Comparison of ENCODE assay signal across 8 cellular contexts in the genomic region with DNA sequence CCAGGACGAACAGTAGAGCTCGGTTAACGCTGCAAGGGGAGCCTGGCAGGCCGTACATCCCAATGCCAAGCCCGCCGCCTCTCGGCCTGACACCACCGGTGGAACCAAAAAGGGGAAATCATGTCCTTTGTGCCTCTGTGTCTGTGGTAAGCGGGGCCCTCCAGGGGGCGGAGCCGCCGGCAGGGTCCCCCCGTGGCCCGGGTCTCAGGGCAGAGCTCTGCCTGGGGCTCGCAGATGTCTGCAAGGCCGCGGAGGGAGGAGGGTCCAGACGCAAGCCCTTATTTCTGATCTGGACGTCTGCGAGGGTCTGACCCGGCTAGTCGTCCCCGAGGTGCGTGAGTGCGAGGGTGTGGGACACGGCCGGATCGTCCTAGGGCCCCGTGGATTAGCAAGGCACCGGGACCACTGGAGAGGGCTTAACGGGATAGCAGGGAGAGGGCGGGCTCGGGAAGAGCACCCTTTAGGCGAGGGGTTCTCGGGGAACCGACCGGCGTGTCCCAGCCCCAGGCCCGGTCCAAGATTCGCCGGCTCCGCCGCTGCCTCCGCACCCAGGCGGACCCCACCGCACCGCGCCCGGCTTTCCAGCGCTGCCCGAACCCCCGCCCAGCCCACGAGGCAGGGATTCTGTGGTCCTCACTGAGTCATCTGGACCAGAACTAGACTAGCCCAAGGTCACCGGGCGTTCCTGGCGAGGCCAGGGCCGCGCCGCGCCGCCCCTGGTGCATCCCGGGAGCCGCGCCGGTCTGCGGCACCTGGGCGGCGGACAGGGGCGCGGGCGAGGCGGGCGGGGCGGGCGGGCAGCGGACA. TPM values are rescaled to one million over a fixed set of nuclear protein-coding genes. Genes with fewer than 3 reads are reported as not detected.
A peak's percentile ranks its signal among the peaks of the same experiment; 100 is the strongest.
DNase-seq lines count a peak whose midpoint lies in the region; ATAC-seq, FAIRE-seq and TF ChIP-seq lines count a peak whose summit lies in the region.

No MANE protein-coding gene starts in this region.

- H3K4me3 ChIP-seq in IMR-90 (ENCODE audit: insufficient read depth, low read depth, low read length) = peak overlapping the region; percentile 65
- peak overlapping the region; percentile 69 for H3K4me3 ChIP-seq in WI38 (ENCODE audit: low read depth, low read length)
- peak overlapping the region; percentile 69 to 72 for H3K4me3 ChIP-seq in cardiac fibroblast (replicated peaks in 1 of 2; ENCODE audit: low read depth in 2 of 2, low read length in 2 of 2)

- peaks cover 29% of the 10 kb centered on the region for H4K20me1 ChIP-seq in IMR-90 (ENCODE audit: insufficient read depth, low read length)

- ATAC-seq in IMR-90 (ENCODE audit: low read depth) (peak; percentile 43), HG02763 (IDR thresholded peaks at IDR 0.05; ENCODE audit: unreplicated experiment) (no peak)

- in situ Hi-C loops in IMR-90 (cut with MboI; ENCODE audit: low sequenced_read_pairs) = no loop called here

- H3K9ac ChIP-seq in IMR-90 (ENCODE audit: low read depth, low read length) = peak overlapping the region; percentile 87

- peak; percentile 29 for DNase-seq in AG20443 (ENCODE audit: low spot score)
- DNase-seq in GM19239 (ENCODE audit: insufficient read length, low spot score) = peak; percentile 22
- DNase-seq in IMR-90 = peak; percentile 5
- DNase-seq in cardiac fibroblast (ENCODE audit: low read depth in 2 of 2) = peak; percentile 35 to 38
- peak; percentile 78 for DNase-seq in islet precursor cell
- peak; percentile 24 to 38 (median 29) for DNase-seq in stimulated activated CD4-positive, alpha-beta T cell treated with anti-CD3 and anti-CD28 coated beads, Interleukin-12 subunit alpha, Interleukin-12 subunit beta, amount 100 ng/mL, for 48 hours (ENCODE audit: low read depth in 2 of 3, low spot score in 1 of 3)

- CTCF ChIA-PET in IMR-90 (lab: Yijun Ruan, JAX) = no interaction called here

- peaks cover 2% of the 10 kb centered on the region; the same call in 1 of the 2 replicates for H3K36me3 ChIP-seq in IMR-90 (ENCODE audit: control insufficient read depth, insufficient read depth, low read length)

- H3K27ac ChIP-seq in IMR-90 (ENCODE audit: insufficient read depth, low read length) = peak overlapping the region; percentile 92

- peak overlapping the region; percentile 85 for H3K4me2 ChIP-seq in IMR-90 (ENCODE audit: low read depth, low read length)

- H3K23ac ChIP-seq in IMR-90 (ENCODE audit: low read depth, low read length) = peak overlapping the region; percentile 90

- dilution Hi-C loops in IMR-90 (cut with HindIII; ENCODE audit: low sequenced_read_pairs, unreplicated experiment) = no loop called here

- WGBS in IMR-90 (ENCODE audit: extremely low coverage in 2 of 2, insufficient read length in 1 of 2), 2 experiments = 2% methylated on average over 38 of the region's 76 CpGs; no CpG with 5 or more reads in 1 of the 2 experiments

- H4K91ac ChIP-seq in IMR-90 (ENCODE audit: insufficient read depth, low read depth, low read length) = peak overlapping the region; percentile 88

- peak overlapping the region; percentile 98 for H2AFZ ChIP-seq in IMR-90 (replicated peaks; ENCODE audit: low read length, poor library complexity)

- H2BK20ac ChIP-seq in IMR-90 (ENCODE audit: low read depth, low read length) = no peak overlapping the region

- POLR2A ChIA-PET in IMR-90 (lab: Charles Lee; ENCODE audit: unreplicated experiment) = no interaction called here

- peak overlapping the region; percentile 49 for H3K14ac ChIP-seq in IMR-90 (replicated peaks; ENCODE audit: low read depth, low read length)

- peaks cover 4% of the 10 kb centered on the region; the same call in 1 of the 2 replicates for H3K4me1 ChIP-seq in IMR-90 (ENCODE audit: control insufficient read depth, insufficient read depth, low read length)

- no peaks in the 10 kb centered on the region for H3K27me3 ChIP-seq in IMR-90 (ENCODE audit: control insufficient read depth, insufficient read depth, low read length)

- intact Hi-C loops in IMR-90 (cut with micrococcal nuclease) = loop anchor here (1.0 to 2.0 kb wide), 2 partner anchors 51 to 127 kb away; no protein-coding TSS in a partner anchor

- peak overlapping the region; percentile 94 for H2AK9ac ChIP-seq in IMR-90 (replicated peaks; ENCODE audit: low read depth, low read length, poor library complexity)

- peak; percentile 66 for TF ChIP-seq POLR2A in IMR-90 (IDR thresholded peaks at IDR 0.05; ENCODE audit: low read depth, low read length)

- H4K8ac ChIP-seq in IMR-90 (ENCODE audit: low read depth in 2 of 2, low read length in 2 of 2) = peak overlapping the region; percentile 94 to 95

- no peak for TF ChIP-seq CTCF in IMR-90 (conservative IDR thresholded peaks at IDR 0.05; ENCODE audit: low read depth, low read length)
- no peak for TF ChIP-seq CTCF in WI38 (IDR thresholded peaks at IDR 0.05; ENCODE audit: low read depth, low read length)
- TF ChIP-seq CTCF in cardiac fibroblast (IDR thresholded peaks at IDR 0.05; ENCODE audit: low read depth, low read length) = no peak

- no TSS peak for BruUV-seq in IMR-90 (replicated peaks; lab: Mats Ljungman, UMichigan)

- peak overlapping the region; percentile 94 for H3K4ac ChIP-seq in IMR-90 (ENCODE audit: low read depth, low read length)

- H3K18ac ChIP-seq in IMR-90 (ENCODE audit: low read depth, low read length) = peak overlapping the region; percentile 23; the same call in 1 of the 2 replicates

- peak overlapping the region; percentile 91 for H2AK5ac ChIP-seq in IMR-90 (ENCODE audit: low read depth, low read length)

- no peaks in the 10 kb centered on the region for H3K9me3 ChIP-seq in IMR-90 (ENCODE audit: control insufficient read depth, insufficient read depth, low read length)

- H2BK15ac ChIP-seq in IMR-90 (ENCODE audit: low read depth, low read length) = no peak overlapping the region

- H4K5ac ChIP-seq in IMR-90 (ENCODE audit: low read depth, low read length) = peak overlapping the region; percentile 55

- H2BK5ac ChIP-seq in IMR-90 (ENCODE audit: low read depth, low read length, poor library complexity, severe bottlenecking) = peak overlapping the region; percentile 78

- peaks cover 0 to 26% of the 10 kb centered on the region in 2 experiments; a peak in 2 of 4 replicates for H3K79me1 ChIP-seq in IMR-90 (ENCODE audit: low read depth in 1 of 2, low read length in 2 of 2)

- TF ChIP-seq RAD21 in IMR-90 (IDR thresholded peaks at IDR 0.05; ENCODE audit: low read length) = no peak

- peak overlapping the region; percentile 75 for H3K56ac ChIP-seq in IMR-90 (ENCODE audit: extremely low read depth, insufficient read depth, low read length)

- H2BK120ac ChIP-seq in IMR-90 (ENCODE audit: low read depth, low read length) = peak overlapping the region; percentile 37

- peak; percentile 82 for FAIRE-seq in GM19239 (lab: Jason Lieb, UNC)

- peaks cover 7% of the 10 kb centered on the region for H3K9me1 ChIP-seq in IMR-90 (ENCODE audit: insufficient read depth, low read length)

TF ChIP-seq in IMR-90, 13 proteins besides CTCF, POLR2A, EP300 and RAD21:
- TF ChIP-seq BHLHE40 (IDR thresholded peaks at IDR 0.05; ENCODE audit: low read depth, low read length) = no peak
- TF ChIP-seq MXI1 (IDR thresholded peaks at IDR 0.05; ENCODE audit: borderline replicate concordance, low read depth, low read length) = peak; percentile 63; the same call in 1 of the 2 replicates
- TF ChIP-seq, protein P1, sequence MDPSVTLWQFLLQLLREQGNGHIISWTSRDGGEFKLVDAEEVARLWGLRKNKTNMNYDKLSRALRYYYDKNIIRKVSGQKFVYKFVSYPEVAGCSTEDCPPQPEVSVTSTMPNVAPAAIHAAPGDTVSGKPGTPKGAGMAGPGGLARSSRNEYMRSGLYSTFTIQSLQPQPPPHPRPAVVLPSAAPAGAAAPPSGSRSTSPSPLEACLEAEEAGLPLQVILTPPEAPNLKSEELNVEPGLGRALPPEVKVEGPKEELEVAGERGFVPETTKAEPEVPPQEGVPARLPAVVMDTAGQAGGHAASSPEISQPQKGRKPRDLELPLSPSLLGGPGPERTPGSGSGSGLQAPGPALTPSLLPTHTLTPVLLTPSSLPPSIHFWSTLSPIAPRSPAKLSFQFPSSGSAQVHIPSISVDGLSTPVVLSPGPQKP (IDR thresholded peaks at IDR 0.05; ENCODE audit: borderline replicate concordance, low read depth, low read length) = no peak

RNA-seq across cellular contexts. Expression of a gene that starts 0.9 kb away (rescaled TPM):
- total RNA-seq in IMR-90 (2012; rRNA removed) = 6.8 and 8.1 TPM in 2 replicates
- 9.5 and 11.0 TPM in 2 replicates for polyA plus RNA-seq in IMR-90 (2012; rRNA removed)
- 7.7 and 8.2 TPM in 2 replicates for polyA plus RNA-seq in IMR-90 (2012; cell fraction: cytosol; rRNA removed)
- 35.7 and 38.6 TPM in 2 replicates for polyA plus RNA-seq in IMR-90 (2012; cell fraction: nucleus; rRNA removed; ENCODE audit: low replicate concordance)

Comparison
In these comparisons a context has a peak if more than half of its experiments do, and no peak if none do; other contexts are left out.
1. DNase-seq: peak in every context shown above with its lines; median percentile 78 in islet precursor cell; 36 in cardiac fibroblast; 29 in AG20443; 29 in stimulated activated CD4-positive, alpha-beta T cell treated with anti-CD3 and anti-CD28 coated beads, Interleukin-12 subunit alpha, Interleukin-12 subunit beta, amount 100 ng/mL, for 48 hours; 22 in GM19239; 5 in IMR-90.